Comparison of ENCODE assay signal across 8 cellular contexts in genomic region chr15:51775967-51776816, GRCh38. TPM values are rescaled to one million over a fixed set of nuclear protein-coding genes. Genes with fewer than 3 reads are reported as not detected.
DNase-seq lines count a peak whose midpoint lies in the region; ATAC-seq, FAIRE-seq and TF ChIP-seq lines count a peak whose summit lies in the region.

No MANE protein-coding gene starts in this region.

- H3K9ac ChIP-seq in kidney (ENCODE audit: low read length in 2 of 2) = no peak overlapping the region

- ATAC-seq in T-cell (replicated peaks in 1 of 4) (peak; percentile 53 to 79 (median 68)), HG02798 (IDR thresholded peaks at IDR 0.05; ENCODE audit: poor library complexity, unreplicated experiment) (no peak)

- H3K4me3 Mint-ChIP-seq in T-cell (no peak overlapping the region), MCF 10A (ENCODE audit: unreplicated experiment) (no peak overlapping the region)

- peaks cover 53% of the 10 kb centered on the region for H3K36me3 Mint-ChIP-seq in T-cell
- peaks cover 9% of the 10 kb centered on the region for H3K36me3 Mint-ChIP-seq in MCF 10A (ENCODE audit: insufficient read depth, unreplicated experiment)

- DNase-seq in A673 (ENCODE audit: low spot score) = peak; percentile 62
- DNase-seq in GM10266 (ENCODE audit: extremely low spot score) = peak; percentile 38
- peak; percentile 71 to 81 for DNase-seq in Kasumi-1 (lab: John Stamatoyannopoulos, UW)
- peak in 30 of 34 experiments; percentile 11 to 59 (median 32) for DNase-seq in T-cell
- peak; percentile 71 for DNase-seq in MCF 10A (ENCODE audit: unreplicated experiment)
- no peak for DNase-seq in kidney
- DNase-seq in stimulated activated CD4-positive, alpha-beta T cell treated with anti-CD3 and anti-CD28 coated beads, TNF-alpha, amount 100 ng/mL, for 1 hour (ENCODE audit: low read depth in 3 of 3, low spot score in 1 of 3) = peak in 2 of 3 donors; percentile 12 to 16

- H3K27me3 ChIP-seq in A673 (replicated peaks; ENCODE audit: insufficient read depth, low read depth, low read length, poor library complexity) = no peaks in the 10 kb centered on the region

- H3K36me3 ChIP-seq in A673 (ENCODE audit: insufficient read depth, low read length, poor library complexity, severe bottlenecking) = no peaks in the 10 kb centered on the region
- H3K36me3 ChIP-seq in kidney (ENCODE audit: control insufficient read depth in 1 of 2, insufficient read depth in 2 of 2, low read length in 2 of 2) = no peaks in the 10 kb centered on the region

- FAIRE-seq in kidney (lab: Jason Lieb, UNC) = peak; percentile 42

- intact Hi-C loops in A673 (cut with micrococcal nuclease; ENCODE audit: unreplicated experiment) = loop anchor here (1.0 kb wide), 1 partner anchor 126 kb away; no protein-coding TSS in a partner anchor
- intact Hi-C loops in MCF 10A (cut with micrococcal nuclease) = loop anchor here (1.0 to 5.0 kb wide), 3 partner anchors 45 to 239 kb away; no protein-coding TSS in a partner anchor
- intact Hi-C loops in kidney (cut with DNase I) = no loop called here

- BruUV-seq in A673 (replicated peaks; lab: Mats Ljungman, UMichigan) = no TSS peak
- no TSS peak for BruUV-seq in MCF 10A (replicated peaks; lab: Mats Ljungman, UMichigan)

- no peak overlapping the region for H3K27ac ChIP-seq in A673 (ENCODE audit: low read depth, low read length, poor library complexity, severe bottlenecking)
- H3K27ac ChIP-seq in kidney (ENCODE audit: low read depth in 2 of 2, low read length in 2 of 2) = no peak overlapping the region

- H3K27ac Mint-ChIP-seq in T-cell (peak overlapping the region in 1 of 2 donors; percentile 62), MCF 10A (ENCODE audit: low read depth, unreplicated experiment) (no peak overlapping the region)

- no peaks in the 10 kb centered on the region for H3K4me1 ChIP-seq in A673 (ENCODE audit: insufficient read depth, low read length, poor library complexity, severe bottlenecking)
- H3K4me1 ChIP-seq in kidney (ENCODE audit: control insufficient read depth in 1 of 2, insufficient read depth in 1 of 2, low read depth in 1 of 2, low read length in 2 of 2) = no peaks in the 10 kb centered on the region

- H3K9me3 Mint-ChIP-seq in T-cell = no peaks in the 10 kb centered on the region
- no peaks in the 10 kb centered on the region for H3K9me3 Mint-ChIP-seq in MCF 10A (ENCODE audit: unreplicated experiment)

- CTCF ChIA-PET in A673 (lab: Charles Lee) = interaction anchor here (0.6 to 3.0 kb wide), 16 partner anchors 11 to 400 kb away, joined by 3 to 111 read pairs (median 4); partner anchors contain the start of gene DMXL2
- CTCF ChIA-PET in T-cell (lab: Charles Lee) = interaction anchor here (0.7 to 5.4 kb wide), 38 partner anchors 8 to 613 kb away, joined by 3 to 211 read pairs (median 5); partner anchors contain the start of genes DMXL2 (in 1 of the 2), LYSMD2 (in 1 of the 2) and TMOD3 (in 1 of the 2)
- CTCF ChIA-PET in MCF 10A (lab: Yijun Ruan, JAX) = interaction anchor here (0.6 to 6.2 kb wide), 59 partner anchors 9 to 1963 kb away, joined by 3 to 184 read pairs (median 4); partner anchors contain the start of genes LYSMD2 and SCG3

- no peaks in the 10 kb centered on the region for H3K27me3 Mint-ChIP-seq in T-cell
- no peaks in the 10 kb centered on the region for H3K27me3 Mint-ChIP-seq in MCF 10A (ENCODE audit: insufficient read depth, unreplicated experiment)

- peak; percentile 84 for TF ChIP-seq CTCF in A673 (conservative IDR thresholded peaks at IDR 0.05; ENCODE audit: low read depth, low read length)
- peak; percentile 70 for TF ChIP-seq CTCF in GM10266 (IDR thresholded peaks at IDR 0.05; ENCODE audit: control insufficient read depth, insufficient read depth, low read depth, missing control alignments)
- TF ChIP-seq CTCF in MCF 10A (IDR thresholded peaks at IDR 0.05; ENCODE audit: unreplicated experiment) = peak; percentile 76
- TF ChIP-seq CTCF in kidney (IDR thresholded peaks at IDR 0.05; ENCODE audit: borderline replicate concordance, extremely low read depth, insufficient read depth) = peak; percentile 96

- H3K4me1 Mint-ChIP-seq in T-cell = peaks cover 4 to 6% (median 5%) of the 10 kb centered on the region in 3 donors
- H3K4me1 Mint-ChIP-seq in MCF 10A (ENCODE audit: insufficient read depth, unreplicated experiment) = peaks cover 21% of the 10 kb centered on the region

- H3K9me3 ChIP-seq in A673 (ENCODE audit: low read depth, low read length, poor library complexity, severe bottlenecking) = no peaks in the 10 kb centered on the region
- no peaks in the 10 kb centered on the region for H3K9me3 ChIP-seq in kidney (ENCODE audit: control insufficient read depth in 1 of 2, low read length in 2 of 2)

- POLR2A ChIA-PET in A673 (lab: Charles Lee; ENCODE audit: low non-redundant PET) = no interaction called here
- POLR2A ChIA-PET in T-cell (lab: Charles Lee) = interaction anchor here in 1 of 2 donors (0.7 kb wide), 1 partner anchor 126 kb away, joined by 8 read pairs; no protein-coding TSS in a partner anchor
- POLR2A ChIA-PET in MCF 10A (lab: Yijun Ruan, JAX) = interaction anchor here (0.7 to 3.1 kb wide), 14 partner anchors 10 to 241 kb away, joined by 3 to 49 read pairs (median 4); partner anchors contain the start of genes DMXL2, LYSMD2 and TMOD3

- H3K4me3 ChIP-seq in A673 (ENCODE audit: low read depth, low read length, poor library complexity, severe bottlenecking) (no peak overlapping the region), kidney (ENCODE audit: low read length in 2 of 2) (no peak overlapping the region)

RNA-seq across cellular contexts. Expression of gene TMOD2, which starts 24.8 kb away (rescaled TPM):
- total RNA-seq in A673 (2021) = 0.67 and 1.6 TPM in 2 replicates
- total RNA-seq in T-cell = 10 to 100 TPM; 10.9 to 17.2 (median 16.8) TPM
- 2.8 and 5.3 TPM in 2 replicates for total RNA-seq in MCF 10A (2022)
- 9.3 TPM for total RNA-seq in kidney
- polyA plus RNA-seq in kidney (ENCODE audit: insufficient read depth, low read depth, low replicate concordance) = 2.5 TPM

RNA-seq across cellular contexts. Expression of gene LYSMD2, which starts 38.7 kb away (rescaled TPM):
- total RNA-seq in A673 (2021) (2.9 and 3.7 TPM in 2 replicates), T-cell (10 to 100 TPM; 16.6 to 36.2 (median 26.2) TPM), MCF 10A (2022) (13.4 and 14.3 TPM in 2 replicates), kidney (11.7 TPM)
- 21.5 TPM for polyA plus RNA-seq in kidney (ENCODE audit: insufficient read depth, low read depth, low replicate concordance)

RNA-seq across cellular contexts. Expression of gene TMOD3, which starts 53.3 kb away (rescaled TPM):
- total RNA-seq in A673 (2021) = 66.6 and 70.2 TPM in 2 replicates
- total RNA-seq in T-cell = 10 to 100 TPM; 47.2 to 55.8 (median 53.4) TPM
- total RNA-seq in MCF 10A (2022) = 93.5 and 94.6 TPM in 2 replicates
- total RNA-seq in kidney = 49.0 TPM
- polyA plus RNA-seq in kidney (ENCODE audit: insufficient read depth, low read depth, low replicate concordance) = 8.9 TPM
